ENCODE assay signal across 13 cellular contexts in the genomic region with DNA sequence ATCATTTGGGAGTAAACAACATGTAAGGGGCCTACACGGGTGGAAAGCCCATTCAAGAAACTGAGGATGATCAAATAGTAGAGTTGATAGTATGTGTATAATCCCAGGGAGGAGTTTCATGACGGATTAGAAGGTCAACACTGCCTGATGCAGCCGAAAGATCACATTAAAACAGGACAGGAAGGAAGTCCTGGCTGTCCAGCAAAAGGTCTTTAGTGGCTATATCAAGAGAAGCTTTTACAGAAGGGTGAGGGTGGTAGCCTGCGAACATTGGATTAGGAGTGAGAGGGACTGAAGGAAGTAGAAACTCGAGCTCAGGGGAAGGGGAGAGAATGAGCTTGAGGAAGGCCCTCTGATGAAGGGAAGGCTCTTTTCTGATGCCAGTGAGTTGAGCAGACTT.
"Had no signal": no experiment of that assay in that cellular context is flagged by ENCODE, and none has a peak within 500 bp of the region (broad histone marks: within the 10 kb centered on the region; RNA-seq: fewer than 3 reads in every experiment).

No MANE protein-coding gene starts in this region.

- H3K4me3 ChIP-seq: coronary artery, ovary had no signal

- H3K27ac ChIP-seq: coronary artery, ovary had no signal

- H3K4me1 Mint-ChIP-seq: nephron had no signal

- H3K9me3 ChIP-seq: ovary had no signal

- H3K27me3 Mint-ChIP-seq: activated T-helper 17 cell treated with anti-CD3 and anti-CD28 coated beads, Interleukin-2, amount 50 U/mL, for 72 hours had no signal

- ATAC-seq: activated CD4-positive, CD25-positive, alpha-beta regulatory T cell treated with anti-CD3 and anti-CD28 coated beads, Interleukin-2, amount 50 U/mL, for 24 hours; activated T-helper 17 cell treated with anti-CD3 and anti-CD28 coated beads, Interleukin-2, amount 50 U/mL, for 72 hours; left lobe of liver had no signal

- H3K36me3 ChIP-seq: ovary had no signal

- H3K4me3 Mint-ChIP-seq: activated naive CD4-positive, alpha-beta T cell treated with anti-CD3 and anti-CD28 coated beads for 36 hours; activated T-helper 17 cell treated with anti-CD3 and anti-CD28 coated beads, Interleukin-2, amount 50 U/mL, for 72 hours; nephron; T-helper 1 cell treated with Interleukin-12 subunit alpha and Interleukin-12 subunit beta and Interleukin-4 antibody, amounts not matched to agents 30 μg/mL and 1 μg/mL, for 36 hours had no signal

- H3K27me3 ChIP-seq: ovary had no signal

- H3K9me3 Mint-ChIP-seq: activated naive CD4-positive, alpha-beta T cell treated with anti-CD3 and anti-CD28 coated beads for 36 hours; activated T-helper 17 cell treated with anti-CD3 and anti-CD28 coated beads, Interleukin-2, amount 50 U/mL, for 72 hours; nephron; T-helper 1 cell treated with Interleukin-12 subunit alpha and Interleukin-12 subunit beta and Interleukin-4 antibody, amounts not matched to agents 30 μg/mL and 1 μg/mL, for 36 hours had no signal

- DNase-seq: activated naive CD4-positive, alpha-beta T cell treated with anti-CD3 and anti-CD28 coated beads for 36 hours; activated T-cell treated with anti-CD3 and anti-CD28 coated beads for 4 hours; central memory CD4-positive, alpha-beta T cell; foreskin fibroblast; head of caudate nucleus; ovary; stimulated activated CD4-positive, alpha-beta T cell treated with anti-CD3 and anti-CD28 coated beads, Interleukin-4, amount 100 ng/mL, for 24 hours had no signal

- H3K27ac Mint-ChIP-seq: activated naive CD4-positive, alpha-beta T cell treated with anti-CD3 and anti-CD28 coated beads for 36 hours; activated T-helper 17 cell treated with anti-CD3 and anti-CD28 coated beads, Interleukin-2, amount 50 U/mL, for 72 hours; nephron; T-helper 1 cell treated with Interleukin-12 subunit alpha and Interleukin-12 subunit beta and Interleukin-4 antibody, amounts not matched to agents 30 μg/mL and 1 μg/mL, for 36 hours had no signal
